In the genomic region with DNA sequence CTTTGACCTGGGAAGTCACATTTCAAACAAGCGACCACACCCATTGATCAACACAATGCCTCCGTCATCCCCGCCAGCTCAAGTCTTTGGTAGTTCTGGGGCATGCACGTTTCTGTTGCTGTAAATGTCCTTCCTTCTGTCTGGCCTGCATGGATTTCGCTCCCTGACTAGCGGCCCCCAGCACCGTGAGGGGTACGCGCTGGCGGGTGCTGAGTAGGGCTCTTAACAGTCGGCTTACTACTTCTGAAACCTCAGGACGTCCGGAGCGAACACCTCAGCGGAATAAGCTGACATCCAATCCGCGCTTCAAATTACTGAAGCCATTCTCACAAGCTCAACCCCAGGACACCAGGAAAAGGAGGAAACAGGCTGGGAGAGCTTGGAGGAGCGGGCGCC, we compare ENCODE assay signal across 8 cellular contexts. TPM values are rescaled to one million over a fixed set of nuclear protein-coding genes. Genes with fewer than 3 reads are reported as not detected.
A peak's percentile ranks its signal among the peaks of the same experiment; 100 is the strongest.
DNase-seq lines count a peak whose midpoint lies in the region; ATAC-seq and TF ChIP-seq lines count a peak whose summit lies in the region.

No MANE protein-coding gene starts in this region.

- intact Hi-C loops in ascending aorta (cut with DNase I), result loop anchor here (2.0 to 10.0 kb wide), 4 partner anchors 83 to 365 kb away; a partner anchor contains a TSS

- peaks cover 30% of the 10 kb centered on the region for H3K4me1 ChIP-seq in OCI-LY1 (ENCODE audit: insufficient read depth, low read length, severe bottlenecking)
- peaks cover 4 to 25% of the 10 kb centered on the region in 2 donors for H3K4me1 ChIP-seq in ascending aorta
- H3K4me1 ChIP-seq in iPS-20b (ENCODE audit: insufficient read depth, low read length), result peaks cover 3% of the 10 kb centered on the region; the same call in 1 of the 2 replicates

- H3K27me3 ChIP-seq in OCI-LY1 (ENCODE audit: insufficient read depth, low read length), result no peaks in the 10 kb centered on the region
- H3K27me3 ChIP-seq in ascending aorta, result no peaks in the 10 kb centered on the region
- H3K27me3 ChIP-seq in iPS-20b (ENCODE audit: insufficient read depth, low read length), result no peaks in the 10 kb centered on the region

- H3K27ac ChIP-seq in OCI-LY1 (ENCODE audit: low read depth, low read length, poor library complexity, severe bottlenecking), result peak overlapping the region; percentile 87
- H3K27ac ChIP-seq in ascending aorta, result peak overlapping the region; percentile 97
- H3K27ac ChIP-seq in iPS-20b (ENCODE audit: low read length), result peak overlapping the region; percentile 8

- H3K4me3 ChIP-seq in OCI-LY1 (ENCODE audit: low read depth, low read length, poor library complexity, severe bottlenecking) (peak overlapping the region; percentile 75), ascending aorta (peak overlapping the region; percentile 89 to 95), iPS-20b (ENCODE audit: low read length) (peak overlapping the region; percentile 89)

- peak overlapping the region; percentile 80 for H3K4me2 ChIP-seq in OCI-LY1 (ENCODE audit: low read length)

- H2AFZ ChIP-seq in OCI-LY1 (ENCODE audit: low read length), result no peak overlapping the region

- peaks cover 27% of the 10 kb centered on the region for H3K36me3 ChIP-seq in OCI-LY1 (ENCODE audit: insufficient read depth, low read length)
- peaks cover 2% of the 10 kb centered on the region in 2 donors for H3K36me3 ChIP-seq in ascending aorta
- H3K36me3 ChIP-seq in iPS-20b (ENCODE audit: insufficient read depth, low read depth, low read length), result peaks cover 11% of the 10 kb centered on the region

- ATAC-seq in HG02870 (IDR thresholded peaks at IDR 0.05; ENCODE audit: unreplicated experiment), result peak; percentile 18

- H3K9me3 ChIP-seq in OCI-LY1 (ENCODE audit: low read length) (no peaks in the 10 kb centered on the region), ascending aorta (no peaks in the 10 kb centered on the region), iPS-20b (ENCODE audit: insufficient read depth, low read depth, low read length) (no peaks in the 10 kb centered on the region)

- no peak for TF ChIP-seq CTCF in OCI-LY1 (IDR thresholded peaks at IDR 0.05; ENCODE audit: low read length)
- no peak for TF ChIP-seq CTCF in ascending aorta (IDR thresholded peaks at IDR 0.05)

- DNase-seq in activated gamma-delta T cell (lab: John Stamatoyannopoulos, UW), result peak; percentile 19
- no peak for DNase-seq in activated gamma-delta T cell treated with Interleukin-2 at 50 U/mL for 16 hours
- no peak for DNase-seq in ascending aorta (ENCODE audit: low spot score in 2 of 2)
- peak; percentile 19 for DNase-seq in stimulated activated CD8-positive, alpha-beta memory T cell treated with anti-CD3 and anti-CD28 coated beads, Interleukin-7, amount 100 ng/mL, for 24 hours (ENCODE audit: low read depth)
- DNase-seq in mesenteric fat pad (ENCODE audit: low spot score), result no peak

- peak overlapping the region; percentile 74 for H3K9ac ChIP-seq in OCI-LY1 (ENCODE audit: low read length)
- H3K9ac ChIP-seq in iPS-20b (ENCODE audit: low read depth, low read length), result peak overlapping the region; percentile 91

- H3K9me2 ChIP-seq in OCI-LY1 (ENCODE audit: low read depth, low read length), result no peaks in the 10 kb centered on the region

- no peaks in the 10 kb centered on the region for H3F3A ChIP-seq in OCI-LY1 (ENCODE audit: insufficient read depth, low read length)

- peaks cover 36% of the 10 kb centered on the region for H3K79me2 ChIP-seq in OCI-LY1 (ENCODE audit: insufficient read depth, low read length)

- H4K20me1 ChIP-seq in OCI-LY1 (ENCODE audit: insufficient read depth, low read length), result no peaks in the 10 kb centered on the region

RNA-seq across cellular contexts. Expression of a gene that starts 0.5 kb away (rescaled TPM):
- total RNA-seq in ascending aorta (39.3 TPM), mesenteric fat pad (68.9 TPM)

RNA-seq across cellular contexts. Expression of a gene that starts 51.2 kb away (rescaled TPM):
- total RNA-seq in ascending aorta (not detected), mesenteric fat pad (0.29 TPM)

Comparison
In these comparisons a context has a peak if more than half of its experiments do, and no peak if none do; other contexts are left out.
1. DNase-seq: peak in activated gamma-delta T cell (single experiment) and stimulated activated CD8-positive, alpha-beta memory T cell treated with anti-CD3 and anti-CD28 coated beads, Interleukin-7, amount 100 ng/mL, for 24 hours (single experiment); none in activated gamma-delta T cell treated with Interleukin-2 at 50 U/mL for 16 hours (single experiment), ascending aorta (0 of 2) and mesenteric fat pad (single experiment).
2. H3K27ac ChIP-seq: peak in every context shown above with its lines; median percentile 97 in ascending aorta; 87 in OCI-LY1; 8 in iPS-20b.
3. Peak in every context shown above with its lines, with median percentiles within 50 percentile points of each other: H3K4me3 ChIP-seq.